In genomic region chr15:59963322-59963721, GRCh38 we compare ENCODE assay signal across 9 cellular contexts. TPM values are rescaled to one million over a fixed set of nuclear protein-coding genes. Genes with fewer than 3 reads are reported as not detected.
"Had no signal": no experiment of that assay in that cellular context is flagged by ENCODE, and none has a peak within 500 bp of the region (broad histone marks: within the 10 kb centered on the region; RNA-seq: fewer than 3 reads in every experiment).

No MANE protein-coding gene starts in this region.

- H3K27ac ChIP-seq: GM23248, HL-60 had no signal

- H3K9ac ChIP-seq: GM23248 had no signal

- FAIRE-seq: H54, HepG2 had no signal

- H3K4me1 Mint-ChIP-seq: H9, IgD-negative memory B cell had no signal

- H3K4me3 ChIP-seq: GM23248 had no signal

- H3K4me3 Mint-ChIP-seq: H9, IgD-negative memory B cell had no signal

- H3K27ac Mint-ChIP-seq: H9, IgD-negative memory B cell had no signal

- DNase-seq: GM23248, GOT3, H9, HCEC 1CT had no signal

- ATAC-seq: HepG2 had no signal

RNA-seq across cellular contexts. Expression of gene FOXB1, which starts 40.8 kb away (rescaled TPM):
- total RNA-seq: GM23248, HepG2, HT1080 had no signal
- polyA plus RNA-seq: GM23248, HepG2, IgD-negative memory B cell had no signal
